1 cellular context compared by ENCODE assay signal in genomic region chr5:151805414-151806225, GRCh38.
TF ChIP-seq lines count a peak whose summit lies in the region.

No MANE protein-coding gene starts in this region.

TF ChIP-seq in IMR-90, 13 proteins besides CTCF, POLR2A, EP300 and RAD21 (continued from another document):
- TF ChIP-seq, protein P1, sequence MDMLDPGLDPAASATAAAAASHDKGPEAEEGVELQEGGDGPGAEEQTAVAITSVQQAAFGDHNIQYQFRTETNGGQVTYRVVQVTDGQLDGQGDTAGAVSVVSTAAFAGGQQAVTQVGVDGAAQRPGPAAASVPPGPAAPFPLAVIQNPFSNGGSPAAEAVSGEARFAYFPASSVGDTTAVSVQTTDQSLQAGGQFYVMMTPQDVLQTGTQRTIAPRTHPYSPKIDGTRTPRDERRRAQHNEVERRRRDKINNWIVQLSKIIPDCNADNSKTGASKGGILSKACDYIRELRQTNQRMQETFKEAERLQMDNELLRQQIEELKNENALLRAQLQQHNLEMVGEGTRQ (IDR thresholded peaks at IDR 0.05; ENCODE audit: low read depth, low read length) = no peak
- TF ChIP-seq MAZ (IDR thresholded peaks at IDR 0.05; ENCODE audit: borderline replicate concordance, low read depth, low read length) (no peak), ELK1 (IDR thresholded peaks at IDR 0.05; ENCODE audit: borderline replicate concordance, low read depth, low read length) (no peak), FOS (IDR thresholded peaks at IDR 0.05; ENCODE audit: low read depth, low read length) (no peak), RCOR1 (IDR thresholded peaks at IDR 0.05; ENCODE audit: insufficient replicate concordance, low read length) (no peak)
